ENCODE assay signal across 30 cellular contexts in genomic region chrX:14956813-14957212, GRCh38.
"Had no signal": no experiment of that assay in that cellular context is flagged by ENCODE, and none has a peak within 500 bp of the region (broad histone marks: within the 10 kb centered on the region; RNA-seq: fewer than 3 reads in every experiment).

No MANE protein-coding gene starts in this region.

- ATAC-seq: activated CD4-positive, CD25-positive, alpha-beta regulatory T cell treated with anti-CD3 and anti-CD28 coated beads, Interleukin-2, amount 50 U/mL, for 24 hours; activated CD8-positive, alpha-beta T cell treated with anti-CD3 and anti-CD28 coated beads for 36 hours; activated naive CD8-positive, alpha-beta T cell treated with anti-CD3 and anti-CD28 coated beads, Interleukin-2, amount 50 U/mL, for 24 hours; activated T-cell treated with anti-CD3 and anti-CD28 coated beads, Interleukin-2, amount 50 U/mL, for 4 hours; activated T-helper 17 cell treated with anti-CD3 and anti-CD28 coated beads, Interleukin-2, amount 50 U/mL, for 72 hours; effector memory CD8-positive, alpha-beta T cell; esophagus mucosa; heart left ventricle; T-helper 17 cell had no signal

- H3K4me1 ChIP-seq: adrenal gland, heart left ventricle had no signal

- H3K27me3 ChIP-seq: brain microvascular endothelial cell, heart left ventricle had no signal

- FAIRE-seq: bronchial epithelial cell, frontal cortex had no signal

- H3K9me3 ChIP-seq: adrenal gland, heart left ventricle had no signal

- DNase-seq: activated B cell treated with CpG ODN at 0.5 μM for 24 hours; activated CD4-positive, alpha-beta T cell treated with anti-CD3 and anti-CD28 coated beads for 48 hours; activated CD4-positive, alpha-beta T cell treated with anti-CD3 and anti-CD28 coated beads, Interleukin-2, amount 50 U/mL, for 1 hour; activated CD4-positive, alpha-beta T cell treated with anti-CD3 and anti-CD28 coated beads, Interleukin-2, amount 50 U/mL, for 48 hours; activated CD8-positive, alpha-beta memory T cell treated with anti-CD3 and anti-CD28 coated beads for 24 hours; activated CD8-positive, alpha-beta T cell treated with anti-CD3 and anti-CD28 coated beads for 36 hours; activated effector memory CD4-positive, alpha-beta T cell treated with Interleukin-2 at 50 U/mL for 16 hours; activated gamma-delta T cell treated with Interleukin-2 at 50 U/mL for 16 hours; activated naive CD4-positive, alpha-beta T cell treated with Interleukin-2 at 50 U/mL for 16 hours; activated naive CD8-positive, alpha-beta T cell treated with anti-CD3 and anti-CD28 coated beads for 36 hours; activated naive CD8-positive, alpha-beta T cell treated with anti-CD3 and anti-CD28 coated beads, Interleukin-2, amount 50 U/mL, for 24 hours; activated T-cell treated with anti-CD3 and anti-CD28 coated beads, Interleukin-2, amount 50 U/mL, for 4 hours; adrenal gland; amygdala; aorta; brain microvascular endothelial cell; effector CD4-positive, alpha-beta T cell; effector memory CD8-positive, alpha-beta T cell; foreskin fibroblast; heart left ventricle; T-helper 1 cell; T-helper 17 cell; T1000; WERI-Rb-1 had no signal

- H3K36me3 ChIP-seq: adrenal gland, brain microvascular endothelial cell, heart left ventricle, WERI-Rb-1 had no signal

- H3K4me3 ChIP-seq: adrenal gland, coronary artery, heart left ventricle had no signal

- H3K27ac ChIP-seq: adrenal gland, brain microvascular endothelial cell, coronary artery, heart left ventricle, WERI-Rb-1 had no signal
